ENCODE assay signal across 1 cellular context in the genomic region with DNA sequence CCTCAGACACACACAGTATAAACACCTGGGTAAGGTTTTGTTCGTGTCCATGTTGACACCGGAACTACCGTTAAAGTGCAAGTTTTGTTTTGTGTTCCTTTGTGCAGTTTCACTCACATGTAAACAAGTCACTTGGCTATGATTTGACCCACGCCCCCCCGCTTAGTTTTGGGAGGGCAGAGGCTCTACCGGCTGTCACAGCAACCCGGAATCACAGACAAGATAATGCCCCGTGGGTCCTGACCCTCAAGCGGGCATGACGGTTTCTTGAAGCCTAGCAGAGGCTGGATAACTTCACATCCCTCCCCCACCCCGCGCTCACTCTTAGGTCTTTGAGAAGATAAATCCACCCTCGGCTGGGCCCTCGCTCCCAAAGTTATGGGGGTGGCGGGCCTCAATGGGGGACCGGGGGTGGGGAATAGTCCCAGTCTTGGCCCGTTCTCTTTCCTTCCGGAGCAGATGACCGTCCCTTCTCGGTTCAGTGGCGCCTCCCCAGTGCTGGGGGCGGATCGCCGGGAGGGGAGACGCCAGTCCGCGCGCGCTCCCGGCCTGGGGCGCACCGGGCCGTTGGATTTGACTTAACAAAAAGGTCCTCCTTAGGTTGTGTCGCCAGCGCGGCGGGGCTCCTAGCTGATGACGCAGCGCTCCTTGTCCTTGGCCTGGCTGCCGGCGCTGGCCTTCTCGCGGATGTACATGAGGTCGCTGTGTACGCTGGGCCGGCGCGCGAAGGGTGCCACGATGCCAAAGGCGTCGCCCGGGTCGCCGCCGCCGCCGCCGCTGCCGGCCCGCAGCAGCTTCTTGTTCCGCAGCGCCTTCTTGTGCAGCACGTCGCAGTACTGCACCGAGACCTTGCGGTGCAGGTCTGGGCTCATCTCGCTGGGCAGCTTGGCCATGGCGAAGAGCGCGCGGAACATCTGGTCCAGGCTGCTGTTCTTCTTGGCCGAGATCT.
TF ChIP-seq lines count a peak whose summit lies in the region.

No MANE protein-coding gene starts in this region.

TF ChIP-seq in GM23338, 12 proteins besides CTCF, POLR2A, EP300 and RAD21:
- TF ChIP-seq, protein P1, sequence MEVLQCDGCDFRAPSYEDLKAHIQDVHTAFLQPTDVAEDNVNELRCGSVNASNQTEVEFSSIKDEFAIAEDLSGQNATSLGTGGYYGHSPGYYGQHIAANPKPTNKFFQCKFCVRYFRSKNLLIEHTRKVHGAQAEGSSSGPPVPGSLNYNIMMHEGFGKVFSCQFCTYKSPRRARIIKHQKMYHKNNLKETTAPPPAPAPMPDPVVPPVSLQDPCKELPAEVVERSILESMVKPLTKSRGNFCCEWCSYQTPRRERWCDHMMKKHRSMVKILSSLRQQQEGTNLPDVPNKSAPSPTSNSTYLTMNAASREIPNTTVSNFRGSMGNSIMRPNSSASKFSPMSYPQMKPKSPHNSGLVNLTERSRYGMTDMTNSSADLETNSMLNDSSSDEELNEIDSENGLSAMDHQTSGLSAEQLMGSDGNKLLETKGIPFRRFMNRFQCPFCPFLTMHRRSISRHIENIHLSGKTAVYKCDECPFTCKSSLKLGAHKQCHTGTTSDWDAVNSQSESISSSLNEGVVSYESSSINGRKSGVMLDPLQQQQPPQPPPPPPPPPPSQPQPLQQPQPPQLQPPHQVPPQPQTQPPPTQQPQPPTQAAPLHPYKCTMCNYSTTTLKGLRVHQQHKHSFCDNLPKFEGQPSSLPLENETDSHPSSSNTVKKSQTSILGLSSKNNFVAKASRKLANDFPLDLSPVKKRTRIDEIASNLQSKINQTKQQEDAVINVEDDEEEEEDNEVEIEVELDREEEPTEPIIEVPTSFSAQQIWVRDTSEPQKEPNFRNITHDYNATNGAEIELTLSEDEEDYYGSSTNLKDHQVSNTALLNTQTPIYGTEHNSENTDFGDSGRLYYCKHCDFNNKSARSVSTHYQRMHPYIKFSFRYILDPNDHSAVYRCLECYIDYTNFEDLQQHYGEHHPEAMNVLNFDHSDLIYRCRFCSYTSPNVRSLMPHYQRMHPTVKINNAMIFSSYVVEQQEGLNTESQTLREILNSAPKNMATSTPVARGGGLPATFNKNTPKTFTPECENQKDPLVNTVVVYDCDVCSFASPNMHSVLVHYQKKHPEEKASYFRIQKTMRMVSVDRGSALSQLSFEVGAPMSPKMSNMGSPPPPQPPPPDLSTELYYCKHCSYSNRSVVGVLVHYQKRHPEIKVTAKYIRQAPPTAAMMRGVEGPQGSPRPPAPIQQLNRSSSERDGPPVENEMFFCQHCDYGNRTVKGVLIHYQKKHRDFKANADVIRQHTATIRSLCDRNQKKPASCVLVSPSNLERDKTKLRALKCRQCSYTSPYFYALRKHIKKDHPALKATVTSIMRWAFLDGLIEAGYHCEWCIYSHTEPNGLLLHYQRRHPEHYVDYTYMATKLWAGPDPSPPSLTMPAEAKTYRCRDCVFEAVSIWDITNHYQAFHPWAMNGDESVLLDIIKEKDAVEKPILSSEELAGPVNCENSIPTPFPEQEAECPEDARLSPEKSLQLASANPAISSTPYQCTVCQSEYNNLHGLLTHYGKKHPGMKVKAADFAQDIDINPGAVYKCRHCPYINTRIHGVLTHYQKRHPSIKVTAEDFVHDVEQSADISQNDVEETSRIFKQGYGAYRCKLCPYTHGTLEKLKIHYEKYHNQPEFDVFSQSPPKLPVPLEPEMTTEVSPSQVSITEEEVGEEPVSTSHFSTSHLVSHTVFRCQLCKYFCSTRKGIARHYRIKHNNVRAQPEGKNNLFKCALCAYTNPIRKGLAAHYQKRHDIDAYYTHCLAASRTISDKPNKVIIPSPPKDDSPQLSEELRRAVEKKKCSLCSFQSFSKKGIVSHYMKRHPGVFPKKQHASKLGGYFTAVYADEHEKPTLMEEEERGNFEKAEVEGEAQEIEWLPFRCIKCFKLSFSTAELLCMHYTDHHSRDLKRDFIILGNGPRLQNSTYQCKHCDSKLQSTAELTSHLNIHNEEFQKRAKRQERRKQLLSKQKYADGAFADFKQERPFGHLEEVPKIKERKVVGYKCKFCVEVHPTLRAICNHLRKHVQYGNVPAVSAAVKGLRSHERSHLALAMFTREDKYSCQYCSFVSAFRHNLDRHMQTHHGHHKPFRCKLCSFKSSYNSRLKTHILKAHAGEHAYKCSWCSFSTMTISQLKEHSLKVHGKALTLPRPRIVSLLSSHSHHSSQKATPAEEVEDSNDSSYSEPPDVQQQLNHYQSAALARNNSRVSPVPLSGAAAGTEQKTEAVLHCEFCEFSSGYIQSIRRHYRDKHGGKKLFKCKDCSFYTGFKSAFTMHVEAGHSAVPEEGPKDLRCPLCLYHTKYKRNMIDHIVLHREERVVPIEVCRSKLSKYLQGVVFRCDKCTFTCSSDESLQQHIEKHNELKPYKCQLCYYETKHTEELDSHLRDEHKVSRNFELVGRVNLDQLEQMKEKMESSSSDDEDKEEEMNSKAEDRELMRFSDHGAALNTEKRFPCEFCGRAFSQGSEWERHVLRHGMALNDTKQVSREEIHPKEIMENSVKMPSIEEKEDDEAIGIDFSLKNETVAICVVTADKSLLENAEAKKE (CRISPR knock-in tag; IDR thresholded peaks at IDR 0.05): no peak
- no peak for TF ChIP-seq JUNB (IDR thresholded peaks at IDR 0.05; ENCODE audit: unreplicated experiment)
- TF ChIP-seq, protein P2, sequence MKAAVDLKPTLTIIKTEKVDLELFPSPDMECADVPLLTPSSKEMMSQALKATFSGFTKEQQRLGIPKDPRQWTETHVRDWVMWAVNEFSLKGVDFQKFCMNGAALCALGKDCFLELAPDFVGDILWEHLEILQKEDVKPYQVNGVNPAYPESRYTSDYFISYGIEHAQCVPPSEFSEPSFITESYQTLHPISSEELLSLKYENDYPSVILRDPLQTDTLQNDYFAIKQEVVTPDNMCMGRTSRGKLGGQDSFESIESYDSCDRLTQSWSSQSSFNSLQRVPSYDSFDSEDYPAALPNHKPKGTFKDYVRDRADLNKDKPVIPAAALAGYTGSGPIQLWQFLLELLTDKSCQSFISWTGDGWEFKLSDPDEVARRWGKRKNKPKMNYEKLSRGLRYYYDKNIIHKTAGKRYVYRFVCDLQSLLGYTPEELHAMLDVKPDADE (IDR thresholded peaks at IDR 0.05): no peak
- peak; percentile 59; the same call in 1 of the 2 replicates for TF ChIP-seq CREB1 (CRISPR knock-in tag; IDR thresholded peaks at IDR 0.05; ENCODE audit: low read depth)
- peak; percentile 22; the same call in 1 of the 2 replicates for TF ChIP-seq POLR2AphosphoS5 (IDR thresholded peaks at IDR 0.05; ENCODE audit: low read depth)
